18 cellular contexts compared by ENCODE assay signal in the genomic region with DNA sequence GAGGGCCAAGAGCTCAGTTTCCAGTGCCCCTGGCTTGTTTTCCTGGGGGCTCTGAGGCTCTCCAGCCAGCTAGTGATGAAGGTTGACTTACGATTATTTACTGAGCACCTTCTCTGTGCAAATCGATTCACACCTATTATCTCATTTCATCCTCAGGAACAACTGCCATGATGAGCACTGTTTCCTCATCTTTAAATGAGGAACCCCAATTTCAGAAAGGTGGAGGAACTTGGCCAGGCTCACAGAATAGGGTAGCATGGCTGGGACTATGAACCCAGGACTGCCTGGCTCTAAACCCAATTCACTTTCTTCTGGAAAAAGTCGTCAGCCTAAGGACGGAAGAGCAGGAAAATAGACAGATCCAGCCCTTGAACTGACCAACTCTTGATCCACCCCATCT. TPM values are rescaled to one million over a fixed set of nuclear protein-coding genes. Genes with fewer than 3 reads are reported as not detected.
DNase-seq lines count a peak whose midpoint lies in the region; TF ChIP-seq lines count a peak whose summit lies in the region.
"Had no signal": no experiment of that assay in that cellular context is flagged by ENCODE, and none has a peak within 500 bp of the region (broad histone marks: within the 10 kb centered on the region; RNA-seq: fewer than 3 reads in every experiment).

No MANE protein-coding gene starts in this region.

- no peaks in the 10 kb centered on the region for H3K27me3 ChIP-seq in neutrophil
- H3K27me3 ChIP-seq: SJSA1 had no signal

- peak overlapping the region; percentile 84 for H3K27ac ChIP-seq in neutrophil
- H3K27ac ChIP-seq: SJSA1 had no signal

- H3K9me3 ChIP-seq in neutrophil, result no peaks in the 10 kb centered on the region
- H3K9me3 ChIP-seq: SJSA1 had no signal

- peak overlapping the region in 1 of 2 experiments; percentile 26 for H3K4me3 ChIP-seq in neutrophil (ENCODE audit: low read depth in 1 of 2, low read length in 1 of 2)
- H3K4me3 ChIP-seq: SJSA1 had no signal

- DNase-seq in NOMO-1 (lab: John Stamatoyannopoulos, UW; ENCODE audit: unreplicated experiment in 2 of 2) (peak; percentile 12 to 24), NOMO-1 treated with dmso at 0.1 percent for 144 hours (lab: John Stamatoyannopoulos, UW; ENCODE audit: unreplicated experiment) (no peak), SKM-1 treated with dmso at 0.1 percent for 144 hours (lab: John Stamatoyannopoulos, UW; ENCODE audit: unreplicated experiment) (peak; percentile 31), RPMI8226 (no peak), NCI-H446 (lab: John Stamatoyannopoulos, UW) (no peak), posterior vena cava (ENCODE audit: low spot score) (no peak), NCI-H345 (lab: John Stamatoyannopoulos, UW) (no peak)
- DNase-seq: CD4-positive, alpha-beta T cell; DMS79; KBM-7; NCI-H1105 treated with DMSO at 0.1 percent for 48 hours; NCI-H187 treated with DMSO at 0.1 percent for 48 hours; T-helper 1 cell had no signal

- intact Hi-C loops in posterior vena cava (cut with DNase I), result no loop called here

- H3K4me1 ChIP-seq in neutrophil (ENCODE audit: control insufficient read depth in 1 of 2, insufficient read depth in 1 of 2, low read depth in 1 of 2, low read length in 1 of 2), result peaks cover 98 to 99% of the 10 kb centered on the region in 2 experiments

- no peak for TF ChIP-seq CTCF in neutrophil (IDR thresholded peaks at IDR 0.05)

- no peaks in the 10 kb centered on the region for H3K36me3 ChIP-seq in neutrophil
- H3K36me3 ChIP-seq: SJSA1 had no signal

RNA-seq across cellular contexts. Expression of a gene that starts 3.5 kb away (rescaled TPM):
- total RNA-seq in posterior vena cava, result under 1 TPM; 0.14 to 0.65 TPM
- total RNA-seq: A172, Calu3, G401 had no signal

RNA-seq across cellular contexts. Expression of a gene that starts 39.9 kb away (rescaled TPM):
- 10 to 100 TPM; 12.9 to 18.6 TPM for total RNA-seq in posterior vena cava
- total RNA-seq: Calu3; CD4-positive, alpha-beta T cell; G401 had no signal

RNA-seq across cellular contexts. Expression of a gene that starts 45.8 kb away (rescaled TPM):
- total RNA-seq in posterior vena cava, result 10 to 100 TPM in 1 of 2 donors, 1 to 10 TPM in 1; 4.8 to 13.7 TPM
- total RNA-seq: A172; Calu3; CD4-positive, alpha-beta T cell; G401; SJSA1 had no signal

Comparison
In these comparisons a context has a peak if more than half of its experiments do, and no peak if none do; other contexts are left out.
1. DNase-seq: peak in NOMO-1 (2 of 2) and SKM-1 treated with dmso at 0.1 percent for 144 hours (single experiment); none in NOMO-1 treated with dmso at 0.1 percent for 144 hours (single experiment), RPMI8226 (single experiment), NCI-H446 (0 of 2), posterior vena cava (single experiment) and NCI-H345 (single experiment).